In the genomic region with DNA sequence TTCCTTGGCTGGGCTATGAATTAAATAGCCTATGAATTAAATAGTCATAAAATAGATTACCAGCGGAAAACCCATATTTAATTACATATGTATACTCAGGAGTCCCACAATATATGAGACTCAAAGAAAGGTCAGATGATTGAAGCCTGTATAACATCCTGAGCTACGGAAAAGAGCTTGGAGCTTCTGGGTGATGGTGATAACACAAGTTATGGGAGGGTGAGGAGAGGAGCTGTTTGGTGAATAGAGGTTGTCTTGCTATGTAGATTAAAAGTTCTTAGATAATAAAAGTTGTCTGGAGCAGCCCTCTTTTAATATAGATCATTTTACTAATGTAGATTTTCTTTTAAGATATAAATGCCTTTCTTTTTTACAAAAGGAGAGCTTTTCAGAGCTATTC, we compare ENCODE assay signal across 9 cellular contexts. TPM values are rescaled to one million over a fixed set of nuclear protein-coding genes. Genes with fewer than 3 reads are reported as not detected.
DNase-seq lines count a peak whose midpoint lies in the region; ATAC-seq, FAIRE-seq and TF ChIP-seq lines count a peak whose summit lies in the region.
"Had no signal": no experiment of that assay in that cellular context is flagged by ENCODE, and none has a peak within 500 bp of the region (broad histone marks: within the 10 kb centered on the region; RNA-seq: fewer than 3 reads in every experiment).

No MANE protein-coding gene starts in this region.

- peak overlapping the region in 1 of 2 donors; percentile 32 for H3K9ac ChIP-seq in kidney (ENCODE audit: low read length in 2 of 2)

- H3K4me1 ChIP-seq in kidney (ENCODE audit: control insufficient read depth in 1 of 2, insufficient read depth in 1 of 2, low read depth in 1 of 2, low read length in 2 of 2) (peaks cover 7 to 25% of the 10 kb centered on the region in 2 donors), suprapubic skin (peaks cover 80% of the 10 kb centered on the region)

- POLR2A ChIA-PET in activated CD4-positive, alpha-beta T cell treated with anti-CD3 and anti-CD28 coated beads for 36 hours (lab: Charles Lee), result interaction anchor here (0.7 to 1.7 kb wide), 2 partner anchors 9 to 11 kb away, joined by 3 to 5 read pairs; no protein-coding TSS in a partner anchor

- no peaks in the 10 kb centered on the region for H3K9me3 Mint-ChIP-seq in activated CD4-positive, alpha-beta T cell treated with anti-CD3 and anti-CD28 coated beads for 36 hours (ENCODE audit: low read depth)
- no peaks in the 10 kb centered on the region for H3K9me3 Mint-ChIP-seq in activated naive CD4-positive, alpha-beta T cell treated with anti-CD3 and anti-CD28 coated beads, Interleukin-2, amount 50 U/mL, for 72 hours

- DNase-seq in activated CD4-positive, alpha-beta T cell treated with anti-CD3 and anti-CD28 coated beads for 36 hours, result no peak
- DNase-seq in activated CD4-positive, alpha-beta T cell treated with anti-CD3 and anti-CD28 coated beads for 48 hours, result no peak
- no peak for DNase-seq in activated naive CD4-positive, alpha-beta T cell treated with anti-CD3 and anti-CD28 coated beads, Interleukin-2, amount 50 U/mL, for 72 hours (ENCODE audit: low spot score in 2 of 2)
- no peak for DNase-seq in kidney
- no peak for DNase-seq in suprapubic skin (ENCODE audit: low spot score in 2 of 2)
- no peak for DNase-seq in GM13977 (ENCODE audit: low spot score)
- no peak for DNase-seq in GM03348 (ENCODE audit: low spot score)

- peak overlapping the region; percentile 98 for H3K27ac Mint-ChIP-seq in activated CD4-positive, alpha-beta T cell treated with anti-CD3 and anti-CD28 coated beads for 36 hours
- peak overlapping the region; percentile 88 to 89 for H3K27ac Mint-ChIP-seq in activated naive CD4-positive, alpha-beta T cell treated with anti-CD3 and anti-CD28 coated beads, Interleukin-2, amount 50 U/mL, for 72 hours

- H3K36me3 ChIP-seq in kidney (ENCODE audit: control insufficient read depth in 1 of 2, insufficient read depth in 2 of 2, low read length in 2 of 2) (peaks cover 5 to 7% of the 10 kb centered on the region in 2 donors), suprapubic skin (peaks cover 10% of the 10 kb centered on the region)

- no peak for TF ChIP-seq EP300 in suprapubic skin (IDR thresholded peaks at IDR 0.05)

- H3K4me1 Mint-ChIP-seq in activated CD4-positive, alpha-beta T cell treated with anti-CD3 and anti-CD28 coated beads for 36 hours, result peaks cover 69% of the 10 kb centered on the region

- peaks cover 29% of the 10 kb centered on the region for H3K36me3 Mint-ChIP-seq in activated CD4-positive, alpha-beta T cell treated with anti-CD3 and anti-CD28 coated beads for 36 hours (ENCODE audit: low read depth)
- peaks cover 5 to 35% of the 10 kb centered on the region in 2 donors for H3K36me3 Mint-ChIP-seq in activated naive CD4-positive, alpha-beta T cell treated with anti-CD3 and anti-CD28 coated beads, Interleukin-2, amount 50 U/mL, for 72 hours

- in situ Hi-C loops in GM13977 (cut with MboI; ENCODE audit: low pct_unique_long_range_greater_than_20kb, low sequenced_read_pairs, unreplicated experiment), result no loop called here

- no peaks in the 10 kb centered on the region for H3K27me3 ChIP-seq in suprapubic skin

- CTCF ChIA-PET in activated CD4-positive, alpha-beta T cell treated with anti-CD3 and anti-CD28 coated beads for 36 hours (lab: Charles Lee), result interaction anchor here (0.8 to 1.0 kb wide), 6 partner anchors 10 to 89 kb away, joined by 3 to 6 read pairs (median 3); no protein-coding TSS in a partner anchor

- TF ChIP-seq CTCF in kidney (IDR thresholded peaks at IDR 0.05; ENCODE audit: borderline replicate concordance, extremely low read depth, insufficient read depth), result no peak
- no peak for TF ChIP-seq CTCF in suprapubic skin (IDR thresholded peaks at IDR 0.05)
- TF ChIP-seq CTCF in GM13977 (IDR thresholded peaks at IDR 0.05; ENCODE audit: extremely low read depth, insufficient read depth, missing control alignments), result no peak

- peak overlapping the region; percentile 91 for H3K4me3 Mint-ChIP-seq in activated CD4-positive, alpha-beta T cell treated with anti-CD3 and anti-CD28 coated beads for 36 hours

- H3K4me3 ChIP-seq in kidney (ENCODE audit: low read length in 2 of 2), result peak overlapping the region; percentile 9 to 90
- H3K4me3 ChIP-seq in suprapubic skin, result peak overlapping the region; percentile 85
- H3K4me3 ChIP-seq: A549 had no signal

- 16% methylated on average over 2 of the region's 2 CpGs for WGBS in suprapubic skin

- no peak for FAIRE-seq in kidney (lab: Jason Lieb, UNC)
- FAIRE-seq: A549 had no signal

- no peak overlapping the region for H3K27ac ChIP-seq in kidney (ENCODE audit: low read depth in 2 of 2, low read length in 2 of 2)
- H3K27ac ChIP-seq in suprapubic skin, result peak overlapping the region; percentile 96
- H3K27ac ChIP-seq: A549 had no signal

- H3K9me3 ChIP-seq in kidney (ENCODE audit: control insufficient read depth in 1 of 2, low read length in 2 of 2) (no peaks in the 10 kb centered on the region), suprapubic skin (no peaks in the 10 kb centered on the region)
- H3K9me3 ChIP-seq: A549 had no signal

- no peak for TF ChIP-seq POLR2A in suprapubic skin (IDR thresholded peaks at IDR 0.05)

- ATAC-seq in activated CD4-positive, alpha-beta T cell treated with anti-CD3 and anti-CD28 coated beads for 36 hours, result no peak
- ATAC-seq in activated naive CD4-positive, alpha-beta T cell treated with anti-CD3 and anti-CD28 coated beads, Interleukin-2, amount 50 U/mL, for 72 hours, result no peak
- ATAC-seq in GM21367 (IDR thresholded peaks at IDR 0.05; ENCODE audit: unreplicated experiment), result no peak
- ATAC-seq: A549 had no signal

- H3K27me3 Mint-ChIP-seq in activated CD4-positive, alpha-beta T cell treated with anti-CD3 and anti-CD28 coated beads for 36 hours, result no peaks in the 10 kb centered on the region

- intact Hi-C loops in activated CD4-positive, alpha-beta T cell treated with anti-CD3 and anti-CD28 coated beads for 36 hours (cut with DNase I, micrococcal nuclease), result loop anchor here (5.0 to 10.0 kb wide), 10 partner anchors 361 to 1761 kb away; a partner anchor contains a TSS
- intact Hi-C loops in kidney (cut with DNase I), result no loop called here

RNA-seq across cellular contexts. Expression of a gene that starts 1.8 kb away (rescaled TPM):
- 10 to 100 TPM; 72.6 to 75.4 TPM for total RNA-seq in activated CD4-positive, alpha-beta T cell treated with anti-CD3 and anti-CD28 coated beads for 36 hours
- 10 to 100 TPM; 76.3 to 91.7 TPM for total RNA-seq in activated naive CD4-positive, alpha-beta T cell treated with anti-CD3 and anti-CD28 coated beads, Interleukin-2, amount 50 U/mL, for 72 hours
- total RNA-seq in kidney (82.9 TPM), suprapubic skin (100 to 1,000 TPM in 1 of 4 donors, 10 to 100 TPM in 3; 59.2 to 111 (median 82.5) TPM)
- 19.6 TPM for polyA plus RNA-seq in kidney (ENCODE audit: insufficient read depth, low read depth, low replicate concordance)

RNA-seq across cellular contexts. Expression of a gene that starts 4.2 kb away (rescaled TPM):
- 1 to 10 TPM; 6.3 to 7.1 TPM for total RNA-seq in activated CD4-positive, alpha-beta T cell treated with anti-CD3 and anti-CD28 coated beads for 36 hours
- total RNA-seq in activated naive CD4-positive, alpha-beta T cell treated with anti-CD3 and anti-CD28 coated beads, Interleukin-2, amount 50 U/mL, for 72 hours, result 1 to 10 TPM; 5.9 to 7.2 TPM
- total RNA-seq in kidney (22.2 TPM), suprapubic skin (10 to 100 TPM in 3 of 4 donors, 1 to 10 TPM in 1; 9.7 to 25.3 (median 10.7) TPM)
- 15.0 TPM for polyA plus RNA-seq in kidney (ENCODE audit: insufficient read depth, low read depth, low replicate concordance)
